In genomic region chr22:37806409-37807338, GRCh38 we compare ENCODE assay signal across 6 cellular contexts. TPM values are rescaled to one million over a fixed set of nuclear protein-coding genes. Genes with fewer than 3 reads are reported as not detected.
DNase-seq lines count a peak whose midpoint lies in the region; ATAC-seq lines count a peak whose summit lies in the region.

No MANE protein-coding gene starts in this region.

- H3K9me3 Mint-ChIP-seq in naive thymus-derived CD8-positive, alpha-beta T cell = peaks cover 0 to 2% (median 0%) of the 10 kb centered on the region in 9 donors

- H3K27ac Mint-ChIP-seq in naive thymus-derived CD8-positive, alpha-beta T cell = peak overlapping the region in 3 of 10 donors; percentile 26 to 43 (median 30)

- peak overlapping the region; percentile 69 to 84 (median 82) for H3K4me3 Mint-ChIP-seq in naive thymus-derived CD8-positive, alpha-beta T cell

- H3K4me1 Mint-ChIP-seq in naive thymus-derived CD8-positive, alpha-beta T cell = peaks cover 18 to 51% (median 46%) of the 10 kb centered on the region in 4 donors

- peaks cover 0 to 3% (median 0%) of the 10 kb centered on the region in 3 donors for H3K36me3 Mint-ChIP-seq in naive thymus-derived CD8-positive, alpha-beta T cell

- ATAC-seq in naive thymus-derived CD8-positive, alpha-beta T cell = no peak
- ATAC-seq in GM18517 (IDR thresholded peaks at IDR 0.05; ENCODE audit: unreplicated experiment) = no peak

- POLR2A ChIA-PET in naive thymus-derived CD8-positive, alpha-beta T cell (lab: Charles Lee) = interaction anchor here (0.7 to 0.8 kb wide), 2 partner anchors 37 to 99 kb away, joined by 4 read pairs; partner anchors contain the start of gene ANKRD54

- DNase-seq in SIG-M5 treated with dmso at 0.1 percent for 504 hours (lab: John Stamatoyannopoulos, UW; ENCODE audit: unreplicated experiment) (peak; percentile 14), SIG-M5 (lab: John Stamatoyannopoulos, UW) (no peak), astrocyte of the hippocampus (ENCODE audit: low read depth, low spot score) (peak; percentile 54), NCI-H1092 (lab: John Stamatoyannopoulos, UW) (no peak)
- DNase-seq in naive thymus-derived CD8-positive, alpha-beta T cell = no peak

- H3K27me3 Mint-ChIP-seq in naive thymus-derived CD8-positive, alpha-beta T cell = peaks cover 21 to 66% (median 43%) of the 10 kb centered on the region in 5 donors

RNA-seq across cellular contexts. Expression of gene GCAT, which starts 1.1 kb away (rescaled TPM):
- total RNA-seq in naive thymus-derived CD8-positive, alpha-beta T cell = 1 to 10 TPM; 1.8 to 2.3 TPM
- 1 to 10 TPM; 4.0 to 7.6 (median 7.1) TPM for polyA plus RNA-seq in naive thymus-derived CD8-positive, alpha-beta T cell

RNA-seq across cellular contexts. Expression of gene GALR3, which starts 16.5 kb away (rescaled TPM):
- total RNA-seq in naive thymus-derived CD8-positive, alpha-beta T cell = not detected
- not detected for polyA plus RNA-seq in naive thymus-derived CD8-positive, alpha-beta T cell

RNA-seq across cellular contexts. Expression of gene ANKRD54, which starts 37.5 kb away (rescaled TPM):
- 10 to 100 TPM; 19.8 to 21.2 TPM for total RNA-seq in naive thymus-derived CD8-positive, alpha-beta T cell
- 10 to 100 TPM in 2 of 3 donors, 1 to 10 TPM in 1; 8.2 to 16.1 (median 13.9) TPM for polyA plus RNA-seq in naive thymus-derived CD8-positive, alpha-beta T cell

RNA-seq across cellular contexts. Expression of gene EIF3L, which starts 42.5 kb away (rescaled TPM):
- total RNA-seq in naive thymus-derived CD8-positive, alpha-beta T cell = 100 to 1,000 TPM; 509 to 544 TPM
- polyA plus RNA-seq in naive thymus-derived CD8-positive, alpha-beta T cell = 100 to 1,000 TPM; 310 to 395 (median 322) TPM

Comparison
In these comparisons a context has a peak if more than half of its experiments do, and no peak if none do; other contexts are left out.
1. DNase-seq: peak in SIG-M5 treated with dmso at 0.1 percent for 504 hours (single experiment) and astrocyte of the hippocampus (single experiment); none in SIG-M5 (single experiment), naive thymus-derived CD8-positive, alpha-beta T cell (0 of 10) and NCI-H1092 (single experiment).